In the genomic region with DNA sequence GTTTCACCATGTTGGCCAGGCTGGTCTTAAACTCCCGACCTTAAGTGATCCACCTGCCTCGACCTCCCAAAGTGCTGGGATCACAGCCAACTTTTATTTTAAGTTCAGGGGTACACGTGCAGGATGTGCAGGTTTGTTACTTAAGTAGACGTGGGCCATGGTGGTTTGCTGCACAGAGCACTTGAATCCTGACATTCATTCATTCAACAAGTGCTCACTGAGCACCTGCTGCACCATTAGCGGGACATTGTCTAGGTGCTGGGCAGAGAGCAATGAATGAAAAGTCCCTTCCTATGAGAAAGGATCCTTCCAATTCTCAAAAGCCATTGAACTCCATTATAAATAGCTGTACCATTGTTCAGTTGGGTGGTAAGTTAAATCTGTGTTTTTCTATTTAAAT, we compare ENCODE assay signal across 17 cellular contexts.
"Had no signal": no experiment of that assay in that cellular context is flagged by ENCODE, and none has a peak within 500 bp of the region (broad histone marks: within the 10 kb centered on the region; RNA-seq: fewer than 3 reads in every experiment).

No MANE protein-coding gene starts in this region.

- H3K36me3 ChIP-seq: heart left ventricle, pancreas, upper lobe of left lung, uterus had no signal

- DNase-seq: effector memory CD4-positive, alpha-beta T cell; foreskin melanocyte; heart left ventricle; hippocampal formation; kidney glomerular epithelial cell; naive thymus-derived CD4-positive, alpha-beta T cell; nucleus accumbens; pancreas; right cardiac atrium; small intestine; stimulated activated CD4-positive, alpha-beta T cell treated with anti-CD3 and anti-CD28 coated beads, Interleukin-2, amount 100 ng/mL, for 48 hours; stimulated activated naive CD4-positive, alpha-beta T cell treated with Interleukin-2 at 50 U/mL for 16 hours; upper lobe of left lung; uterus had no signal

- H3K4me1 ChIP-seq: uterus had no signal

- H3K36me3 Mint-ChIP-seq: naive thymus-derived CD4-positive, alpha-beta T cell had no signal

- H3K27ac Mint-ChIP-seq: progenitor cell of endocrine pancreas had no signal

- H3K9me3 ChIP-seq: heart left ventricle, pancreas, upper lobe of left lung, uterus had no signal

- H3K4me3 Mint-ChIP-seq: neural crest cell had no signal

- H3K4me3 ChIP-seq: heart left ventricle, pancreas, upper lobe of left lung, uterus had no signal

- ATAC-seq: heart left ventricle; naive thymus-derived CD4-positive, alpha-beta T cell; pancreas; right cardiac atrium had no signal

- H3K9me3 Mint-ChIP-seq: naive thymus-derived CD4-positive, alpha-beta T cell had no signal

- H3K27me3 Mint-ChIP-seq: naive thymus-derived CD4-positive, alpha-beta T cell had no signal

- H3K27ac ChIP-seq: uterus had no signal

- H3K27me3 ChIP-seq: heart left ventricle, pancreas, upper lobe of left lung, uterus had no signal

- FAIRE-seq: endometrium, pancreas, small intestine had no signal
